24 cellular contexts compared by ENCODE assay signal in genomic region chr6:28407401-28407800, GRCh38.
"Had no signal": no experiment of that assay in that cellular context is flagged by ENCODE, and none has a peak within 500 bp of the region (broad histone marks: within the 10 kb centered on the region; RNA-seq: fewer than 3 reads in every experiment).

No MANE protein-coding gene starts in this region.

- H3K36me3 ChIP-seq: MG63 had no signal

- H3K9me3 Mint-ChIP-seq: central memory CD8-positive, alpha-beta T cell had no signal

- H3K4me3 ChIP-seq: MG63, PC-9 had no signal

- ATAC-seq: T-helper 17 cell, WTC11 had no signal

- DNase-seq: activated CD4-positive, alpha-beta memory T cell treated with anti-CD3 and anti-CD28 coated beads, Interleukin-2, amount 10 ng/mL, durations not matched to agents 7 days and 5 days; activated CD4-positive, alpha-beta T cell treated with anti-CD3 and anti-CD28 coated beads for 1 hour; activated CD4-positive, alpha-beta T cell treated with anti-CD3 and anti-CD28 coated beads, Interleukin-2, amount 50 U/mL, for 1 hour; activated CD8-positive, alpha-beta memory T cell treated with anti-CD3 and anti-CD28 coated beads, Interleukin-2, amount 50 U/mL, for 48 hours; activated gamma-delta T cell; activated naive CD4-positive, alpha-beta T cell treated with anti-CD3 and anti-CD28 coated beads, Interleukin-2, amount 10 ng/mL, durations not matched to agents 7 days and 5 days; activated T-cell treated with anti-CD3 and anti-CD28 coated beads, Interleukin-2, amount 50 U/mL, for 1 hour; amygdala; MG63; MV-4-11; NCI-H1092 treated with DMSO at 0.1 percent for 48 hours; NCI-H1417 treated with DMSO at 0.1 percent for 48 hours; NCI-H1694; NCI-H2029; NCI-H345; NCI-H510A treated with DMSO at 0.1 percent for 48 hours; NCI-H69; PC-9; SIG-M5; T-helper 17 cell; T-helper 9 cell had no signal

- H3K4me3 Mint-ChIP-seq: activated CD4-positive, alpha-beta memory T cell treated with anti-CD3 and anti-CD28 coated beads, Interleukin-2, amount 10 ng/mL, durations not matched to agents 7 days and 5 days; activated naive CD4-positive, alpha-beta T cell treated with anti-CD3 and anti-CD28 coated beads, Interleukin-2, amount 10 ng/mL, durations not matched to agents 7 days and 5 days; brain; central memory CD8-positive, alpha-beta T cell; T-helper 17 cell; WTC11 had no signal

- H3K27ac ChIP-seq: PC-9 had no signal

- H3K4me2 ChIP-seq: PC-9 had no signal

- H3K36me3 Mint-ChIP-seq: WTC11 had no signal

- H3K4me1 Mint-ChIP-seq: brain; central memory CD8-positive, alpha-beta T cell; T-helper 17 cell; WTC11 had no signal

- H3K27ac Mint-ChIP-seq: activated CD4-positive, alpha-beta memory T cell treated with anti-CD3 and anti-CD28 coated beads, Interleukin-2, amount 10 ng/mL, durations not matched to agents 7 days and 5 days; activated naive CD4-positive, alpha-beta T cell treated with anti-CD3 and anti-CD28 coated beads, Interleukin-2, amount 10 ng/mL, durations not matched to agents 7 days and 5 days; brain; T-helper 17 cell; WTC11 had no signal

- H3K9me3 ChIP-seq: MG63 had no signal

- H2AFZ ChIP-seq: PC-9 had no signal

- H3K27me3 ChIP-seq: MG63 had no signal
